ENCODE assay signal across 10 cellular contexts in the genomic region with DNA sequence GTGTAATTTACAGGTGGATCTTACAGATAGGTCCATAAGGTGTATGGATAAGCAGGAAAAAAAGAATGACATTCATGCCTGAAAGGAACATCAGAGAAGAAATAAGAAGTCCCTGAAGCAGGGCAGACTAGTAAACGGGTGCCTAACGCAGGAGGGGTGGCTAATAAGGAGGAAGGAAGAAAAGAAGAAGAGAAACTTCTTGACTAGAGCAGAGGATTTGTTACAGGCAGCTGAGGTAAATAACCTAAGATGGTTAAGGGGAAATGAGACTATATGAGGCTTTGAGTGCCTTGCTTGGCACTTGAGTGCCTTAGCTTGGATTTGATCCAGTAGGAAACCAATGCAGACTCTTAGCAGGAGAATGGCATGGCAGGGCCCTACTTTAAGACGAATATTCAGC.
DNase-seq lines count a peak whose midpoint lies in the region; ATAC-seq and TF ChIP-seq lines count a peak whose summit lies in the region.
"Had no signal": no experiment of that assay in that cellular context is flagged by ENCODE, and none has a peak within 500 bp of the region (broad histone marks: within the 10 kb centered on the region; RNA-seq: fewer than 3 reads in every experiment).

No MANE protein-coding gene starts in this region.

- no peaks in the 10 kb centered on the region for H3K36me3 Mint-ChIP-seq in T-helper 17 cell (ENCODE audit: low read depth)
- H3K36me3 Mint-ChIP-seq: mesothelial cell of epicardium had no signal

- H3K9me3 ChIP-seq in T-helper 17 cell (ENCODE audit: control insufficient read depth, low read length, poor library complexity, severe bottlenecking), result no peaks in the 10 kb centered on the region
- H3K9me3 ChIP-seq in GM23248 (ENCODE audit: low read depth), result no peaks in the 10 kb centered on the region

- no peaks in the 10 kb centered on the region for H3K4me1 Mint-ChIP-seq in T-helper 17 cell

- H3K27ac Mint-ChIP-seq in T-helper 17 cell, result no peak overlapping the region
- H3K27ac Mint-ChIP-seq: mesothelial cell of epicardium had no signal

- CTCF ChIA-PET in GM10248 (lab: Yijun Ruan, JAX), result no interaction called here

- no peaks in the 10 kb centered on the region for H4K20me1 ChIP-seq in GM23248 (ENCODE audit: insufficient read depth)

- H3K4me2 ChIP-seq in GM23248 (ENCODE audit: unreplicated experiment), result no peak overlapping the region

- no peak overlapping the region for H3K4me3 Mint-ChIP-seq in T-helper 17 cell
- H3K4me3 Mint-ChIP-seq: mesothelial cell of epicardium had no signal

- H3K9me2 ChIP-seq in GM23248 (ENCODE audit: insufficient read depth), result no peaks in the 10 kb centered on the region

- H3K4me1 ChIP-seq in GM23248 (ENCODE audit: insufficient read depth), result no peaks in the 10 kb centered on the region

- no peaks in the 10 kb centered on the region for H3F3A ChIP-seq in GM23248 (ENCODE audit: insufficient read depth)

- in situ Hi-C loops in GM23248 (cut with MboI), result no loop called here

- H3K9ac ChIP-seq in GM23248, result no peak overlapping the region

- H3K27me3 Mint-ChIP-seq in T-helper 17 cell, result no peaks in the 10 kb centered on the region

- no peak overlapping the region for H3K4me3 ChIP-seq in GM23248

- WGBS in GM23248 (ENCODE audit: low coverage in 1 of 2, low lambda C conversion rate in 2 of 2, missing lambda C conversion rate in 2 of 2), 2 experiments, result 26 to 34% methylated on average over 3 of the region's 3 CpGs

- H3K27ac ChIP-seq in GM23248, result no peak overlapping the region

- H2AFZ ChIP-seq in GM23248, result no peak overlapping the region

- H3K27me3 ChIP-seq in GM23248 (replicated peaks; ENCODE audit: insufficient read depth), result peaks cover 16% of the 10 kb centered on the region; the same call in 1 of the 2 replicates

- no peaks in the 10 kb centered on the region for H3K79me2 ChIP-seq in GM23248 (ENCODE audit: insufficient read depth)

- no peak for TF ChIP-seq CTCF in GM10248 (IDR thresholded peaks at IDR 0.05; ENCODE audit: control extremely low read depth, extremely low read depth, low read depth, missing control alignments)

- ATAC-seq in GM19463 (IDR thresholded peaks at IDR 0.05; ENCODE audit: unreplicated experiment) (peak; percentile 89), HG03135 (IDR thresholded peaks at IDR 0.05; ENCODE audit: unreplicated experiment) (peak; percentile 76), T-helper 17 cell (peak; percentile 69)
- ATAC-seq: Panc1 had no signal

- H3K36me3 ChIP-seq in GM23248 (ENCODE audit: low read depth), result no peaks in the 10 kb centered on the region; the same call in 1 of the 2 replicates

- POLR2A ChIA-PET in GM10248 (lab: Yijun Ruan, JAX), result no interaction called here

- DNase-seq in GM10248 (ENCODE audit: extremely low spot score), result peak; percentile 60
- DNase-seq in T-helper 17 cell, result no peak
- no peak for DNase-seq in dermis blood vessel endothelial cell
- DNase-seq in UCSD-AML1 (lab: John Stamatoyannopoulos, UW; ENCODE audit: unreplicated experiment), result no peak
- no peak for DNase-seq in GM23248
- no peak for DNase-seq in Kasumi-1 (lab: John Stamatoyannopoulos, UW)
